ENCODE assay signal across 7 cellular contexts in genomic region chr16:61460020-61460419, GRCh38.
"Had no signal": no experiment of that assay in that cellular context is flagged by ENCODE, and none has a peak within 500 bp of the region (broad histone marks: within the 10 kb centered on the region; RNA-seq: fewer than 3 reads in every experiment).

No MANE protein-coding gene starts in this region.

- H3K27ac ChIP-seq: HL-60 had no signal

- DNase-seq: IMR-90, KBM-7, KG1 had no signal

- ATAC-seq: HepG2, K562 had no signal

- FAIRE-seq: HepG2, HTR-8/SVneo, K562 had no signal

- H3K4me3 ChIP-seq: K562 had no signal
